Comparison of ENCODE assay signal across 22 cellular contexts in genomic region chr5:116428966-116429365, GRCh38.
"Had no signal": no experiment of that assay in that cellular context is flagged by ENCODE, and none has a peak within 500 bp of the region (broad histone marks: within the 10 kb centered on the region; RNA-seq: fewer than 3 reads in every experiment).

No MANE protein-coding gene starts in this region.

- H3K27me3 Mint-ChIP-seq: effector memory CD8-positive, alpha-beta T cell; naive B cell had no signal

- H3K27me3 ChIP-seq: esophagus muscularis mucosa, gastrocnemius medialis, left lung, pancreas, sigmoid colon, tibial artery, upper lobe of left lung, uterus had no signal

- H3K27ac Mint-ChIP-seq: effector memory CD8-positive, alpha-beta T cell; immature natural killer cell; nephron had no signal

- H3K9me3 ChIP-seq: esophagus muscularis mucosa, gastrocnemius medialis, left lung, lower lobe of right lung, pancreas, psoas muscle, sigmoid colon, tibial artery, upper lobe of left lung, uterus had no signal

- H3K4me1 Mint-ChIP-seq: immature natural killer cell had no signal

- H3K27ac ChIP-seq: epithelial cell of prostate, esophagus muscularis mucosa, gastrocnemius medialis, left lung, lower lobe of right lung, pancreas, psoas muscle, sigmoid colon, skin epidermis, tibial artery, upper lobe of left lung, uterus had no signal

- H3K9me3 Mint-ChIP-seq: effector memory CD8-positive, alpha-beta T cell; immature natural killer cell; nephron had no signal

- DNase-seq: cortex of kidney; effector memory CD8-positive, alpha-beta T cell; gastrocnemius medialis; glutamatergic neuron; immature natural killer cell; left lung; lower lobe of right lung; mesenchymal stem cell; naive B cell; occipital lobe; pancreas; psoas muscle; sigmoid colon; stimulated activated CD4-positive, alpha-beta T cell treated with anti-CD3 and anti-CD28 coated beads, Interleukin-2, amount 100 ng/mL, for 24 hours; stimulated activated naive CD4-positive, alpha-beta T cell treated with Interleukin-2 at 50 U/mL for 16 hours; tibial artery; upper lobe of left lung; uterus had no signal

- H3K4me3 Mint-ChIP-seq: effector memory CD8-positive, alpha-beta T cell; immature natural killer cell; naive B cell; nephron had no signal

- H3K36me3 ChIP-seq: esophagus muscularis mucosa, gastrocnemius medialis, left lung, lower lobe of right lung, pancreas, sigmoid colon, tibial artery, upper lobe of left lung, uterus had no signal

- H3K4me1 ChIP-seq: gastrocnemius medialis, left lung, lower lobe of right lung, psoas muscle, tibial artery, upper lobe of left lung, uterus had no signal

- H3K4me3 ChIP-seq: esophagus muscularis mucosa, gastrocnemius medialis, left lung, lower lobe of right lung, pancreas, psoas muscle, sigmoid colon, skin epidermis, tibial artery, upper lobe of left lung, uterus had no signal
